Comparison of ENCODE assay signal across 18 cellular contexts in the genomic region with DNA sequence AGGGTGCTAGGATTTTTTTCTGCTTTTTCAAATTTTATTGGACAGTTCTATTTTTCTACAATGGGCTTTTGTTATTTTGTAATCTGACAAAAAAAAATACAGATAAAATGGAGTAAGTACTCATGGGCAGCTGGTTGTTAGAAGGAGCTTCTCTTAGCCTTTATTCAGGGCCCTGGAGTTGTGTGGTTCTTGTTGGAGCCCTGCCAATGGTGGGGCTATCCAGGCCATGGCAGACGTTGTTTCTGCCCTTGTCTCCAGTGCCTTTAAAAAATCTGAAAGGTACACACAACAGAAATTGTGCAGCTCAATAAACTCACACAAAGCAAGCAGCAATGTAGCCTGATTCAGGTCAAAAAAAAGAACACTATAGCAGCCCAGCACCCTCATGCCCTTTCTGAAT.
"Had no signal": no experiment of that assay in that cellular context is flagged by ENCODE, and none has a peak within 500 bp of the region (broad histone marks: within the 10 kb centered on the region; RNA-seq: fewer than 3 reads in every experiment).

No MANE protein-coding gene starts in this region.

- H3K4me1 Mint-ChIP-seq: activated naive CD4-positive, alpha-beta T cell treated with anti-CD3 and anti-CD28 coated beads, Interleukin-2, amount 50 U/mL, for 24 hours; central memory CD8-positive, alpha-beta T cell; endodermal cell; stimulated activated memory B cell treated with anti-CD40 and anti-IgM and Interleukin-4, amounts not matched to agents 10 μg/mL and 1 μg/mL and 100 μg/mL, for 72 hours had no signal

- H3K36me3 Mint-ChIP-seq: activated naive CD4-positive, alpha-beta T cell treated with anti-CD3 and anti-CD28 coated beads, Interleukin-2, amount 50 U/mL, for 24 hours; natural killer cell treated with Interleukin-12 subunit alpha and Interleukin-12 subunit beta and Interleukin-15 and Interleukin-18, amount 100 ng/mL, for 72 hours; stimulated activated memory B cell treated with anti-CD40 and anti-IgM and Interleukin-4, amounts not matched to agents 10 μg/mL and 1 μg/mL and 100 μg/mL, for 72 hours had no signal

- H3K27ac Mint-ChIP-seq: activated naive CD4-positive, alpha-beta T cell treated with anti-CD3 and anti-CD28 coated beads, Interleukin-2, amount 50 U/mL, for 24 hours; activated T-cell treated with anti-CD3 and anti-CD28 coated beads, Interleukin-2, amount 50 U/mL, for 72 hours; endodermal cell; natural killer cell treated with Interleukin-12 subunit alpha and Interleukin-12 subunit beta and Interleukin-15 and Interleukin-18, amount 100 ng/mL, for 72 hours; stimulated activated memory B cell treated with anti-CD40 and anti-IgM and Interleukin-4, amounts not matched to agents 10 μg/mL and 1 μg/mL and 100 μg/mL, for 72 hours had no signal

- ATAC-seq: activated CD4-positive, CD25-positive, alpha-beta regulatory T cell treated with anti-CD3 and anti-CD28 coated beads, Interleukin-2, amount 50 U/mL, for 24 hours; activated T-cell treated with anti-CD3 and anti-CD28 coated beads, Interleukin-2, amount 50 U/mL, for 72 hours; foreskin keratinocyte; left lobe of liver; natural killer cell treated with Interleukin-12 subunit alpha and Interleukin-12 subunit beta and Interleukin-15 and Interleukin-18, amount 100 ng/mL, for 72 hours; right lobe of liver; stimulated activated memory B cell treated with anti-CD40 and anti-IgM and Interleukin-4, amounts not matched to agents 10 μg/mL and 1 μg/mL and 100 μg/mL, for 72 hours had no signal

- H3K9me3 Mint-ChIP-seq: activated naive CD4-positive, alpha-beta T cell treated with anti-CD3 and anti-CD28 coated beads, Interleukin-2, amount 50 U/mL, for 24 hours; activated T-cell treated with anti-CD3 and anti-CD28 coated beads, Interleukin-2, amount 50 U/mL, for 72 hours; central memory CD8-positive, alpha-beta T cell; endodermal cell; natural killer cell treated with Interleukin-12 subunit alpha and Interleukin-12 subunit beta and Interleukin-15 and Interleukin-18, amount 100 ng/mL, for 72 hours; stimulated activated memory B cell treated with anti-CD40 and anti-IgM and Interleukin-4, amounts not matched to agents 10 μg/mL and 1 μg/mL and 100 μg/mL, for 72 hours had no signal

- DNase-seq: activated gamma-delta T cell; activated T-cell treated with anti-CD3 and anti-CD28 coated beads, Interleukin-2, amount 50 U/mL, for 72 hours; colonic mucosa; endodermal cell; glutamatergic neuron; hypothalamus; right lobe of liver; small intestine; stimulated activated CD4-positive, alpha-beta T cell treated with anti-CD3 and anti-CD28 coated beads, Interleukin-4, amount 100 ng/mL, for 4 hours; testis; upper lobe of left lung had no signal

- H3K4me3 Mint-ChIP-seq: activated naive CD4-positive, alpha-beta T cell treated with anti-CD3 and anti-CD28 coated beads, Interleukin-2, amount 50 U/mL, for 24 hours; activated T-cell treated with anti-CD3 and anti-CD28 coated beads, Interleukin-2, amount 50 U/mL, for 72 hours; central memory CD8-positive, alpha-beta T cell; endodermal cell; natural killer cell treated with Interleukin-12 subunit alpha and Interleukin-12 subunit beta and Interleukin-15 and Interleukin-18, amount 100 ng/mL, for 72 hours; stimulated activated memory B cell treated with anti-CD40 and anti-IgM and Interleukin-4, amounts not matched to agents 10 μg/mL and 1 μg/mL and 100 μg/mL, for 72 hours had no signal

- H3K27me3 Mint-ChIP-seq: stimulated activated memory B cell treated with anti-CD40 and anti-IgM and Interleukin-4, amounts not matched to agents 10 μg/mL and 1 μg/mL and 100 μg/mL, for 72 hours had no signal
